In the genomic region with DNA sequence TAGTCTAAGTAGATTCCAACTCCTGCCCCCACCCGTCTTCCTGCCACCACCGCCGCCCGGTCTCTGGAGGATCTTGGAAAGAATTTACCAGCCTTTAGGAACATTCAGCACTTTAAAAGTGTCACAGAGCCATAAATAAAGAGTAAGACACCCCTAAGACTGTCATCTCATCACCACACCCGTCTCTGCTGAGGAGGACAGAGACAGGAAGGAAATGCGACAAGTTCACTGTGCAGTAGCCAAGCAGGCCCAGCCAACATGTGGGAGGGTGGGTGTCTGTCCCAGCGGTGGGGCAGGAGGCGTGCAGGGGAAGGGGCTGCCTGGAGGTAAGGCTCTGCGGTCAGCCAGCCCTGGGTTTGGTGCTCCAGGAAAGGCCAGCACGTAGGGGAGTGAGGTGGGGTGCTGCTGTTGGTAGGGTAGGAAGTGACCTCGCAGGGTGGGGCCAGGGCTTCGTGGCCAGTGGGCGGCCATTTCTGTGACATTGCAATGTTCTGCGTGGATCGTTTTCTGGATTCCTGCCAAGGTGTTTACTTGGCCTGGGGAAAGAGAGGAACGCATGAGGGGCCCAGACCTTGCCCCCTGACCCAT, we compare ENCODE assay signal across 10 cellular contexts.
A peak's percentile ranks its signal among the peaks of the same experiment; 100 is the strongest.
DNase-seq lines count a peak whose midpoint lies in the region; ATAC-seq and TF ChIP-seq lines count a peak whose summit lies in the region.
"Had no signal": no experiment of that assay in that cellular context is flagged by ENCODE, and none has a peak within 500 bp of the region (broad histone marks: within the 10 kb centered on the region; RNA-seq: fewer than 3 reads in every experiment).

No MANE protein-coding gene starts in this region.

- no peak for TF ChIP-seq POLR2A in uterus (IDR thresholded peaks at IDR 0.05)

- ATAC-seq in activated naive CD8-positive, alpha-beta T cell treated with anti-CD3 and anti-CD28 coated beads, Interleukin-2, amount 50 U/mL, for 24 hours = no peak
- ATAC-seq in natural killer cell treated with Interleukin-12 subunit alpha and Interleukin-12 subunit beta and Interleukin-15 and Interleukin-18, amount 100 ng/mL, for 72 hours = peak; percentile 16 to 57
- ATAC-seq in HG02678 (IDR thresholded peaks at IDR 0.05; ENCODE audit: unreplicated experiment) (no peak), HG02870 (IDR thresholded peaks at IDR 0.05; ENCODE audit: unreplicated experiment) (no peak)

- H3K9me3 Mint-ChIP-seq in CD14-positive monocyte = peaks cover 0 to 7% (median 2%) of the 10 kb centered on the region in 7 donors
- H3K9me3 Mint-ChIP-seq in activated naive CD8-positive, alpha-beta T cell treated with anti-CD3 and anti-CD28 coated beads, Interleukin-2, amount 50 U/mL, for 24 hours = no peaks in the 10 kb centered on the region
- no peaks in the 10 kb centered on the region for H3K9me3 Mint-ChIP-seq in natural killer cell treated with Interleukin-12 subunit alpha and Interleukin-12 subunit beta and Interleukin-15 and Interleukin-18, amount 100 ng/mL, for 72 hours

- H3K27ac Mint-ChIP-seq in CD14-positive monocyte = peak overlapping the region; percentile 91 to 97 (median 94)
- H3K27ac Mint-ChIP-seq in activated naive CD8-positive, alpha-beta T cell treated with anti-CD3 and anti-CD28 coated beads, Interleukin-2, amount 50 U/mL, for 24 hours = peak overlapping the region; percentile 94
- H3K27ac Mint-ChIP-seq in natural killer cell treated with Interleukin-12 subunit alpha and Interleukin-12 subunit beta and Interleukin-15 and Interleukin-18, amount 100 ng/mL, for 72 hours = peak overlapping the region; percentile 84 to 97

- H3K27me3 ChIP-seq in WERI-Rb-1 (ENCODE audit: insufficient read depth, low read depth, severe bottlenecking) = no peaks in the 10 kb centered on the region
- no peaks in the 10 kb centered on the region for H3K27me3 ChIP-seq in uterus

- TF ChIP-seq CTCF in CD14-positive monocyte (IDR thresholded peaks at IDR 0.05) = no peak
- TF ChIP-seq CTCF in WERI-Rb-1 (IDR thresholded peaks at IDR 0.05; ENCODE audit: low read depth, low read length) = no peak
- no peak for TF ChIP-seq CTCF in uterus (IDR thresholded peaks at IDR 0.05)

- no peak overlapping the region for H3K4me3 ChIP-seq in WERI-Rb-1 (ENCODE audit: low read depth, low read length)
- no peak overlapping the region for H3K4me3 ChIP-seq in uterus

- H3K36me3 ChIP-seq in WERI-Rb-1 (no peaks in the 10 kb centered on the region), uterus (no peaks in the 10 kb centered on the region)

- no peak for DNase-seq in CD14-positive monocyte (ENCODE audit: low spot score)
- DNase-seq in NAMALWA (ENCODE audit: low spot score) = peak; percentile 51
- DNase-seq in activated naive CD8-positive, alpha-beta T cell treated with anti-CD3 and anti-CD28 coated beads, Interleukin-2, amount 50 U/mL, for 24 hours = peak; percentile 44
- DNase-seq in natural killer cell treated with Interleukin-12 subunit alpha and Interleukin-12 subunit beta and Interleukin-15 and Interleukin-18, amount 100 ng/mL, for 72 hours (ENCODE audit: low spot score) = no peak
- DNase-seq in WERI-Rb-1 = no peak
- DNase-seq in uterus = no peak
- DNase-seq: glutamatergic neuron, NCI-H1694 treated with DMSO at 0.1 percent for 48 hours had no signal

- peaks cover 0 to 4% of the 10 kb centered on the region in 2 donors for H3K4me1 ChIP-seq in uterus

- H3K9me3 ChIP-seq in WERI-Rb-1 (ENCODE audit: severe bottlenecking) = no peaks in the 10 kb centered on the region
- H3K9me3 ChIP-seq in uterus = no peaks in the 10 kb centered on the region

- H3K27me3 Mint-ChIP-seq in CD14-positive monocyte (ENCODE audit: low read depth in 3 of 3) = peaks cover 27 to 37% (median 29%) of the 10 kb centered on the region in 3 donors
- H3K27me3 Mint-ChIP-seq in activated naive CD8-positive, alpha-beta T cell treated with anti-CD3 and anti-CD28 coated beads, Interleukin-2, amount 50 U/mL, for 24 hours = no peaks in the 10 kb centered on the region
- H3K27me3 Mint-ChIP-seq in natural killer cell treated with Interleukin-12 subunit alpha and Interleukin-12 subunit beta and Interleukin-15 and Interleukin-18, amount 100 ng/mL, for 72 hours = peaks cover 0 to 3% of the 10 kb centered on the region in 2 donors

- intact Hi-C loops in CD14-positive monocyte (cut with micrococcal nuclease) = loop anchor here in 1 of 2 donors (5.0 kb wide), 1 partner anchor 47 kb away; no protein-coding TSS in a partner anchor
- intact Hi-C loops in uterus (cut with DNase I; ENCODE audit: low total_unique reads) = no loop called here

- H3K36me3 Mint-ChIP-seq in CD14-positive monocyte = peaks cover 21 to 23% of the 10 kb centered on the region in 2 donors
- H3K36me3 Mint-ChIP-seq in activated naive CD8-positive, alpha-beta T cell treated with anti-CD3 and anti-CD28 coated beads, Interleukin-2, amount 50 U/mL, for 24 hours (ENCODE audit: low read depth) = no peaks in the 10 kb centered on the region
- no peaks in the 10 kb centered on the region for H3K36me3 Mint-ChIP-seq in natural killer cell treated with Interleukin-12 subunit alpha and Interleukin-12 subunit beta and Interleukin-15 and Interleukin-18, amount 100 ng/mL, for 72 hours

- peak overlapping the region; percentile 63 to 78 for H3K4me3 Mint-ChIP-seq in CD14-positive monocyte
- peak overlapping the region; percentile 82 for H3K4me3 Mint-ChIP-seq in activated naive CD8-positive, alpha-beta T cell treated with anti-CD3 and anti-CD28 coated beads, Interleukin-2, amount 50 U/mL, for 24 hours
- peak overlapping the region; percentile 88 for H3K4me3 Mint-ChIP-seq in natural killer cell treated with Interleukin-12 subunit alpha and Interleukin-12 subunit beta and Interleukin-15 and Interleukin-18, amount 100 ng/mL, for 72 hours

- H3K27ac ChIP-seq in WERI-Rb-1 = no peak overlapping the region
- H3K27ac ChIP-seq in uterus = peak overlapping the region in 1 of 2 donors; percentile 2

- peaks cover 60% of the 10 kb centered on the region for H3K4me1 Mint-ChIP-seq in CD14-positive monocyte
- peaks cover 81% of the 10 kb centered on the region for H3K4me1 Mint-ChIP-seq in activated naive CD8-positive, alpha-beta T cell treated with anti-CD3 and anti-CD28 coated beads, Interleukin-2, amount 50 U/mL, for 24 hours
- H3K4me1 Mint-ChIP-seq in natural killer cell treated with Interleukin-12 subunit alpha and Interleukin-12 subunit beta and Interleukin-15 and Interleukin-18, amount 100 ng/mL, for 72 hours (ENCODE audit: low read depth in 2 of 2) = peaks cover 64 to 70% of the 10 kb centered on the region in 2 donors

Comparison
In these comparisons a context has a peak if more than half of its experiments do, and no peak if none do; other contexts are left out.
1. DNase-seq: peak in NAMALWA (single experiment) and activated naive CD8-positive, alpha-beta T cell treated with anti-CD3 and anti-CD28 coated beads, Interleukin-2, amount 50 U/mL, for 24 hours (single experiment); none in CD14-positive monocyte (single experiment), natural killer cell treated with Interleukin-12 subunit alpha and Interleukin-12 subunit beta and Interleukin-15 and Interleukin-18, amount 100 ng/mL, for 72 hours (single experiment), WERI-Rb-1 (single experiment) and uterus (0 of 2).
2. ATAC-seq: peak in natural killer cell treated with Interleukin-12 subunit alpha and Interleukin-12 subunit beta and Interleukin-15 and Interleukin-18, amount 100 ng/mL, for 72 hours (2 of 2); none in activated naive CD8-positive, alpha-beta T cell treated with anti-CD3 and anti-CD28 coated beads, Interleukin-2, amount 50 U/mL, for 24 hours (single experiment), HG02678 (single experiment) and HG02870 (single experiment).
3. Peak in every context shown above with its lines, with median percentiles within 50 percentile points of each other: H3K27ac Mint-ChIP-seq and H3K4me3 Mint-ChIP-seq.